In genomic region chr17:223723-224471, GRCh38 we compare ENCODE assay signal across 17 cellular contexts. TPM values are rescaled to one million over a fixed set of nuclear protein-coding genes. Genes with fewer than 3 reads are reported as not detected.
"Had no signal": no experiment of that assay in that cellular context is flagged by ENCODE, and none has a peak within 500 bp of the region (broad histone marks: within the 10 kb centered on the region; RNA-seq: fewer than 3 reads in every experiment).

No MANE protein-coding gene starts in this region.

- H3K4me1 ChIP-seq: esophagus squamous epithelium, parathyroid adenoma, tibial nerve had no signal

- ATAC-seq: activated CD8-positive, alpha-beta memory T cell treated with anti-CD3 and anti-CD28 coated beads, Interleukin-2, amount 10 ng/mL, durations not matched to agents 7 days and 5 days had no signal

- H3K9ac ChIP-seq: parathyroid adenoma had no signal

- H3K36me3 ChIP-seq: esophagus squamous epithelium, tibial nerve had no signal

- H3K27me3 ChIP-seq: esophagus squamous epithelium, tibial nerve had no signal

- DNase-seq: activated CD4-positive, alpha-beta memory T cell treated with anti-CD3 and anti-CD28 coated beads for 36 hours; activated CD8-positive, alpha-beta memory T cell treated with anti-CD3 and anti-CD28 coated beads, Interleukin-2, amount 10 ng/mL, durations not matched to agents 7 days and 5 days; activated T-cell treated with anti-CD3 and anti-CD28 coated beads, Interleukin-2, amount 50 U/mL, for 1 hour; amniotic stem cell; effector CD4-positive, alpha-beta T cell; esophagus squamous epithelium; hippocampal formation; midbrain; stimulated activated CD4-positive, alpha-beta T cell treated with anti-CD3 and anti-CD28 coated beads, Interleukin-4, amount 100 ng/mL, for 24 hours; stimulated activated naive CD4-positive, alpha-beta T cell; T-helper 1 cell had no signal

- H3K4me3 ChIP-seq: coronary artery, esophagus squamous epithelium, lung, skin epidermis, tibial nerve had no signal

- H2AFZ ChIP-seq: parathyroid adenoma had no signal

- H3K9me3 ChIP-seq: esophagus squamous epithelium, tibial nerve had no signal

- H3K27ac ChIP-seq: coronary artery, esophagus squamous epithelium, parathyroid adenoma, skin epidermis, tibial nerve had no signal

RNA-seq across cellular contexts. Expression of gene DOC2B, which starts 42.4 kb away (rescaled TPM):
- total RNA-seq: fibroblast of villous mesenchyme had no signal
